ENCODE assay signal across 9 cellular contexts in the genomic region with DNA sequence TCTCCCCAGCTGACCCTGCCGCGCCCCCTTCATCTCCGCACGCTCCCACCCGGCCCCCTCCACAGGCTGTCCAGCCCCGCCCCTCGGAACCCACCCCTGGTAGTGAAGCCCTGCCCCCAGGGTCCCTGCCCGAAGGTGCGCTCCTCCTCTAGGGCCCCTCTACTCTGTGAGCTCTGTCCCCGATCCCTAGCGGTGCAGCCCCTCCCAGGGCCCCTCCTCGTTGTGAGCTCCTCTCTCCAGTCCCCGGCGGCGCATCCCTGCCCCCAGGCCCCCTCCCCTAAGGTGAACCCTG. TPM values are rescaled to one million over a fixed set of nuclear protein-coding genes. Genes with fewer than 3 reads are reported as not detected.
DNase-seq lines count a peak whose midpoint lies in the region; ATAC-seq and FAIRE-seq lines count a peak whose summit lies in the region.
"Had no signal": no experiment of that assay in that cellular context is flagged by ENCODE, and none has a peak within 500 bp of the region (broad histone marks: within the 10 kb centered on the region; RNA-seq: fewer than 3 reads in every experiment).

No MANE protein-coding gene starts in this region.

- peak overlapping the region; percentile 62 for H3K4me3 Mint-ChIP-seq in activated naive CD8-positive, alpha-beta T cell treated with anti-CD3 and anti-CD28 coated beads for 36 hours

- H3K36me3 ChIP-seq in HUES48 (ENCODE audit: control insufficient read depth, insufficient read depth, low read length) (no peaks in the 10 kb centered on the region), iPS-15b (ENCODE audit: control insufficient read depth, insufficient read depth, low read length) (no peaks in the 10 kb centered on the region)

- H3K4me1 Mint-ChIP-seq in activated naive CD8-positive, alpha-beta T cell treated with anti-CD3 and anti-CD28 coated beads for 36 hours = peaks cover 12% of the 10 kb centered on the region

- H3K27ac Mint-ChIP-seq in activated naive CD8-positive, alpha-beta T cell treated with anti-CD3 and anti-CD28 coated beads for 36 hours = no peak overlapping the region

- H3K4me3 ChIP-seq in HUES48 (ENCODE audit: low read depth, low read length) (peak overlapping the region; percentile 84), iPS-15b (ENCODE audit: low read depth, low read length) (peak overlapping the region; percentile 86), skin epidermis (peak overlapping the region; percentile 15 to 52 (median 42))

- peaks cover 55% of the 10 kb centered on the region for H3K27me3 Mint-ChIP-seq in activated naive CD8-positive, alpha-beta T cell treated with anti-CD3 and anti-CD28 coated beads for 36 hours

- H3K9ac ChIP-seq in HUES48 (ENCODE audit: low read depth, low read length) (no peak overlapping the region), iPS-15b (ENCODE audit: low read depth, low read length) (no peak overlapping the region)

- FAIRE-seq in urothelium cell line (lab: Jason Lieb, UNC) = no peak
- FAIRE-seq: frontal cortex had no signal

- H3K36me3 Mint-ChIP-seq in activated naive CD8-positive, alpha-beta T cell treated with anti-CD3 and anti-CD28 coated beads for 36 hours = no peaks in the 10 kb centered on the region

- DNase-seq in activated naive CD8-positive, alpha-beta T cell treated with anti-CD3 and anti-CD28 coated beads for 36 hours = no peak
- DNase-seq in GM19240 (ENCODE audit: insufficient read length, low spot score) (no peak), urothelium cell line (ENCODE audit: low spot score) (no peak), cerebellum (ENCODE audit: low spot score) (no peak)

- peaks cover 7% of the 10 kb centered on the region; the same call in 1 of the 2 replicates for H3K4me1 ChIP-seq in HUES48 (ENCODE audit: control insufficient read depth, insufficient read depth, low read length)
- no peaks in the 10 kb centered on the region for H3K4me1 ChIP-seq in iPS-15b (ENCODE audit: control insufficient read depth, insufficient read depth, low read length)

- H3K27ac ChIP-seq in HUES48 (ENCODE audit: low read depth, low read length) (no peak overlapping the region), skin epidermis (peak overlapping the region in 2 of 21 experiments; percentile 44 to 52)

- H3K9me3 ChIP-seq in HUES48 (ENCODE audit: control insufficient read depth, insufficient read depth, low read length) = no peaks in the 10 kb centered on the region
- H3K9me3 ChIP-seq in iPS-15b (ENCODE audit: control insufficient read depth, insufficient read depth, low read length) = no peaks in the 10 kb centered on the region

- no peaks in the 10 kb centered on the region for H3K9me3 Mint-ChIP-seq in activated naive CD8-positive, alpha-beta T cell treated with anti-CD3 and anti-CD28 coated beads for 36 hours

- H3K27me3 ChIP-seq in HUES48 (ENCODE audit: control insufficient read depth, insufficient read depth, low read length) = peaks cover 15% of the 10 kb centered on the region
- peaks cover 27% of the 10 kb centered on the region for H3K27me3 ChIP-seq in iPS-15b (ENCODE audit: control insufficient read depth, insufficient read depth, low read length)

- no peak for ATAC-seq in HG02623 (IDR thresholded peaks at IDR 0.05; ENCODE audit: unreplicated experiment)

RNA-seq across cellular contexts. Expression of a gene that starts 0.7 kb away (rescaled TPM):
- not detected for total RNA-seq in activated naive CD8-positive, alpha-beta T cell treated with anti-CD3 and anti-CD28 coated beads for 36 hours
- total RNA-seq in cerebellum = 2.7 TPM

RNA-seq across cellular contexts. Expression of a gene that starts 18.6 kb away (rescaled TPM):
- total RNA-seq in activated naive CD8-positive, alpha-beta T cell treated with anti-CD3 and anti-CD28 coated beads for 36 hours = 10 to 100 TPM; 23.3 to 23.6 TPM
- 13.6 TPM for total RNA-seq in cerebellum

RNA-seq across cellular contexts. Expression of a gene that starts 18.8 kb away (rescaled TPM):
- 10 to 100 TPM; 54.1 to 67.2 TPM for total RNA-seq in activated naive CD8-positive, alpha-beta T cell treated with anti-CD3 and anti-CD28 coated beads for 36 hours
- total RNA-seq in cerebellum = 38.0 TPM
